In the genomic region with DNA sequence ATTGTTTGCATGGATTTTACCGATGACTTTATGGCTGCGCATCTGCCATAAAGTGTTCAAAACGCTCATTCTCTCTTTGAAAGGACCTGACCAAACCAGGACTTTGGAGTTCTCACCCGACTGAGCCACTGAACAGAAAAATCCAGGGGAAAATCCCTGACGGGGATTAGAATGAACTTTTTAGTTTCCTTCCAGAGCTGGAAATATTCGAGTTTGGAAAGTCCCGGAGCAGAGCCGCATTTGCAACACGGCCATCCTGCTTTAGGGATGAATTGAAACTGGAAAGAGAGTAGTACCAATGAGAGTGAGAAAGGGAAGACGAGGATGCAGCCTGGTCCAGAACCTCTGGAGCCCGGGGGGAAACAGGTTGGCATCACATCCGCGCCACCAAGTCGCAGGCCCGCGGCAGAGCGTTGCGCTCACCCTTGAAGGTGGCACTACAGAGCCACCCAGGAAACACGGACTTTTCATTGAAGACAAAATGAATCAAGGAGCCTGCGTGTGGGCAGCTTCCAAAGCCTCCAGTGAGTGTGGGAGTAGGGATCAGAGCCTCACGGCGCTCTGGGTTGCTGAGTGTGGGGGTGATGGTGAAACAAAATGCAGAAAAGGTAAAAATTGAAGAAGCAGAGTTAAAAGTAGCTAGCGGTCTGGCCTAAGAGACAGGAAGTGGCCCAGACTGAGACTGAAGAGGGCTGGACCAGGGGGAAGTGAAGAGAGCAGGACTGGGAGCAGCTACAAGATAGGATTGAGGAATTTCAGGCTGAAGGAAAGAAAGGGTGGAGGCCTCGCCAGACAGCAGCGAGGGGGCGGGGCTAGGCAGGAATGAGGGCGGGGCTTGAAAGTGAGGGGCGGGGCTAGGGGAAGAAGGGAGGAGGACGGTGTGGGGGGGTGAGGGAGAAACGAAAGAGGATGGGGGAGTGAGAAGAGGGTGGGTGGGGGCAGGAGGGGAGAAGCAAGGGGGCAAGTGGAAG, we compare ENCODE assay signal across 8 cellular contexts. TPM values are rescaled to one million over a fixed set of nuclear protein-coding genes. Genes with fewer than 3 reads are reported as not detected.
A peak's percentile ranks its signal among the peaks of the same experiment; 100 is the strongest.
DNase-seq lines count a peak whose midpoint lies in the region; ATAC-seq and TF ChIP-seq lines count a peak whose summit lies in the region.

No MANE protein-coding gene starts in this region.

- H3K9me3 Mint-ChIP-seq in nephron progenitor cell = no peaks in the 10 kb centered on the region

- no peak overlapping the region for H2AFZ ChIP-seq in PC-3 (ENCODE audit: low read length)

- H3K4me2 ChIP-seq in PC-3 (ENCODE audit: low read length) = peak overlapping the region; percentile 80

- DNase-seq in GM03348 (ENCODE audit: low spot score) = peak; percentile 87
- peak; percentile 47 for DNase-seq in PC-3
- peak; percentile 56 for DNase-seq in activated effector memory CD4-positive, alpha-beta T cell treated with Interleukin-2 at 50 U/mL for 16 hours
- peak; percentile 76 for DNase-seq in fibroblast of mammary gland (ENCODE audit: low read depth)
- DNase-seq in nephron progenitor cell = peak; percentile 77
- peak; percentile 66 for DNase-seq in stimulated activated naive CD4-positive, alpha-beta T cell treated with Interleukin-2 at 50 U/mL for 16 hours (lab: John Stamatoyannopoulos, UW)

- POLR2A ChIA-PET in PC-3 (lab: Charles Lee; ENCODE audit: unreplicated experiment) = interaction anchor here (0.6 kb wide), 3 partner anchors 12 to 97 kb away, joined by 3 to 6 read pairs (median 3); no protein-coding TSS in a partner anchor

- peak overlapping the region; percentile 71 for H3K4me3 ChIP-seq in PC-3 (ENCODE audit: low read length)
- peak overlapping the region; percentile 66 for H3K4me3 ChIP-seq in fibroblast of mammary gland (ENCODE audit: control insufficient read depth, low read depth, low read length)

- H3K36me3 ChIP-seq in PC-3 (ENCODE audit: low read depth, low read length) = peaks cover 2% of the 10 kb centered on the region; the same call in 1 of the 2 replicates

- H3K4me1 Mint-ChIP-seq in nephron progenitor cell = peaks cover 52% of the 10 kb centered on the region

- no peaks in the 10 kb centered on the region for H3K9me2 ChIP-seq in PC-3 (replicated peaks; ENCODE audit: low read length)

- peaks cover 8% of the 10 kb centered on the region for H3K36me3 Mint-ChIP-seq in nephron progenitor cell (ENCODE audit: low read depth)

- intact Hi-C loops in PC-3 (cut with micrococcal nuclease) = loop anchor here (2.0 to 5.0 kb wide), 5 partner anchors 39 to 185 kb away; a partner anchor contains a TSS

- peak; percentile 14 for ATAC-seq in PC-3
- ATAC-seq in HG02763 (IDR thresholded peaks at IDR 0.05; ENCODE audit: unreplicated experiment) = no peak
- no peak for ATAC-seq in GM21447 (IDR thresholded peaks at IDR 0.05; ENCODE audit: unreplicated experiment)

- H3K4me1 ChIP-seq in PC-3 (ENCODE audit: insufficient read depth, low read length) = peaks cover 47% of the 10 kb centered on the region

- H3F3A ChIP-seq in PC-3 (ENCODE audit: low read length, unreplicated experiment) = no peaks in the 10 kb centered on the region

- peaks cover 61% of the 10 kb centered on the region for H3K79me2 ChIP-seq in PC-3 (ENCODE audit: low read length)

- no peaks in the 10 kb centered on the region for H3K27me3 ChIP-seq in PC-3 (ENCODE audit: low read length)

- 0 out of 2 replicates have a peak overlapping the region, but pooled peaks have one; percentile 11 for H3K9ac ChIP-seq in PC-3 (ENCODE audit: low read length)

- peak overlapping the region; percentile 82 for H3K4me3 Mint-ChIP-seq in nephron progenitor cell

- peaks cover 8% of the 10 kb centered on the region for H3K27me3 Mint-ChIP-seq in nephron progenitor cell (ENCODE audit: low read depth, poor library complexity)

- H3K9me3 ChIP-seq in PC-3 (ENCODE audit: low read length) = no peaks in the 10 kb centered on the region

- H3K27ac Mint-ChIP-seq in nephron progenitor cell = peak overlapping the region; percentile 95

- peaks cover 51% of the 10 kb centered on the region for H4K20me1 ChIP-seq in PC-3 (ENCODE audit: low read length)

- CTCF ChIA-PET in PC-3 (lab: Charles Lee) = interaction anchor here (0.7 kb wide), 2 partner anchors 18 to 1327 kb away, joined by 4 to 6 read pairs; no protein-coding TSS in a partner anchor

- no peak for TF ChIP-seq CTCF in PC-3 (conservative IDR thresholded peaks at IDR 0.05; ENCODE audit: low read depth, low read length)
- no peak for TF ChIP-seq CTCF in fibroblast of mammary gland (conservative IDR thresholded peaks at IDR 0.05; ENCODE audit: control insufficient read depth, insufficient read depth, low read depth, low read length)
- TF ChIP-seq CTCF in nephron progenitor cell (IDR thresholded peaks at IDR 0.05) = no peak

- BruUV-seq in PC-3 (replicated peaks; lab: Mats Ljungman, UMichigan) = TSS peak; percentile 21

- peak overlapping the region; percentile 40; the same call in 1 of the 2 replicates for H3K27ac ChIP-seq in PC-3 (ENCODE audit: low read length)

RNA-seq across cellular contexts. Expression of a gene that starts 1.9 kb away (rescaled TPM):
- 30.2 and 32.3 TPM in 2 replicates for total RNA-seq in PC-3 (2014; rRNA removed)
